In the genomic region with DNA sequence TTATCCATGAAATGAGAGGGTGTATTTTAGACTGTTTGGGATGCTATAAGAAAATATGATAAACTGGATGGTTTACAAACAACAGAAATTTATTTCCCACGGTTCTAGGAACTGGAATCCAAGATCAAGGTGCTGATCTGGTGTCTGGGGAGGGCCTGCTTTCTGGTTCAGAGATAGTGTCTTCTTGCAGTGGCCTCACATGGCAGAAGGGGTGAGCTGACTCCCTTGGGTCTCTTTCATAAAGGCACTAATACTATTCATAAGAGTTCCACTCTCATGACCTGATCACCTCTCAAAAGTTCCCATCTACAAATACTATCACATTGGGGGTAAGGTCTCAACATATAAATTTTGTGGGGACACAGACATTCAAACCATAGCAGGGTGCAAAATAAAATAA, we compare ENCODE assay signal across 20 cellular contexts. TPM values are rescaled to one million over a fixed set of nuclear protein-coding genes. Genes with fewer than 3 reads are reported as not detected.
DNase-seq lines count a peak whose midpoint lies in the region; ATAC-seq, FAIRE-seq and TF ChIP-seq lines count a peak whose summit lies in the region.
"Had no signal": no experiment of that assay in that cellular context is flagged by ENCODE, and none has a peak within 500 bp of the region (broad histone marks: within the 10 kb centered on the region; RNA-seq: fewer than 3 reads in every experiment).

No MANE protein-coding gene starts in this region.

- FAIRE-seq in GM18507 (lab: Jason Lieb, UNC) = peak; percentile 35
- FAIRE-seq: RCC 7860 had no signal

- no peak for TF ChIP-seq POLR2A in ovary (IDR thresholded peaks at IDR 0.05)

- peaks cover 46% of the 10 kb centered on the region for H3K4me1 Mint-ChIP-seq in CD4-positive, alpha-beta T cell (ENCODE audit: low read depth)
- H3K4me1 Mint-ChIP-seq in activated CD8-positive, alpha-beta T cell treated with anti-CD3 and anti-CD28 coated beads for 36 hours (ENCODE audit: low read depth) = peaks cover 50% of the 10 kb centered on the region
- H3K4me1 Mint-ChIP-seq in naive B cell = peaks cover 45 to 59% (median 46%) of the 10 kb centered on the region in 3 donors

- no peak for TF ChIP-seq EP300 in ovary (IDR thresholded peaks at IDR 0.05)

- H3K27ac ChIP-seq in CD4-positive, alpha-beta T cell (ENCODE audit: low read depth, low read length) = peak overlapping the region; percentile 46
- no peak overlapping the region for H3K27ac ChIP-seq in ovary
- H3K27ac ChIP-seq: parathyroid adenoma, tibial artery had no signal

- H3K27ac Mint-ChIP-seq in CD4-positive, alpha-beta T cell = peak overlapping the region; percentile 95
- H3K27ac Mint-ChIP-seq in activated CD8-positive, alpha-beta T cell treated with anti-CD3 and anti-CD28 coated beads for 36 hours = peak overlapping the region; percentile 99
- H3K27ac Mint-ChIP-seq in naive B cell = peak overlapping the region; percentile 99 to 100 (median 100)

- H3K4me3 ChIP-seq in ovary = no peak overlapping the region
- H3K4me3 ChIP-seq: tibial artery had no signal

- CTCF ChIA-PET in CD4-positive, alpha-beta T cell (lab: Charles Lee) = no interaction called here
- CTCF ChIA-PET in activated CD8-positive, alpha-beta T cell treated with anti-CD3 and anti-CD28 coated beads for 36 hours (lab: Charles Lee) = interaction anchor here (2.9 kb wide), 1 partner anchor 9 kb away, joined by 12 read pairs; a partner anchor contains a TSS

- H3K9me3 ChIP-seq in CD4-positive, alpha-beta T cell (ENCODE audit: control insufficient read depth, low read length) = no peaks in the 10 kb centered on the region
- H3K9me3 ChIP-seq in ovary = no peaks in the 10 kb centered on the region
- H3K9me3 ChIP-seq: BE2C, tibial artery had no signal

- no peaks in the 10 kb centered on the region for H3K36me3 ChIP-seq in ovary
- H3K36me3 ChIP-seq: BE2C, tibial artery had no signal

- H3K36me3 Mint-ChIP-seq in CD4-positive, alpha-beta T cell (ENCODE audit: low read depth) = no peaks in the 10 kb centered on the region
- H3K36me3 Mint-ChIP-seq in activated CD8-positive, alpha-beta T cell treated with anti-CD3 and anti-CD28 coated beads for 36 hours (ENCODE audit: low read depth) = no peaks in the 10 kb centered on the region
- H3K36me3 Mint-ChIP-seq in naive B cell = no peaks in the 10 kb centered on the region

- ATAC-seq in CD4-positive, alpha-beta T cell (ENCODE audit: poor library complexity) = no peak
- ATAC-seq in activated CD8-positive, alpha-beta T cell treated with anti-CD3 and anti-CD28 coated beads for 36 hours = no peak
- ATAC-seq in naive B cell (ENCODE audit: low read depth in 2 of 2) (no peak), GM19035 (IDR thresholded peaks at IDR 0.05; ENCODE audit: unreplicated experiment) (no peak)
- ATAC-seq: left lobe of liver, SK-N-SH treated with all-trans-retinoic acid at 6 μM for 48 hours had no signal

- no peaks in the 10 kb centered on the region for H3K27me3 Mint-ChIP-seq in CD4-positive, alpha-beta T cell
- no peaks in the 10 kb centered on the region for H3K27me3 Mint-ChIP-seq in activated CD8-positive, alpha-beta T cell treated with anti-CD3 and anti-CD28 coated beads for 36 hours
- H3K27me3 Mint-ChIP-seq in naive B cell = no peaks in the 10 kb centered on the region

- H3K27me3 ChIP-seq in CD4-positive, alpha-beta T cell (ENCODE audit: control insufficient read depth, insufficient read depth, low read length) = no peaks in the 10 kb centered on the region
- no peaks in the 10 kb centered on the region for H3K27me3 ChIP-seq in ovary
- H3K27me3 ChIP-seq: BE2C, tibial artery had no signal

- TF ChIP-seq CTCF in CD4-positive, alpha-beta T cell (IDR thresholded peaks at IDR 0.05) = no peak
- TF ChIP-seq CTCF in activated CD8-positive, alpha-beta T cell treated with anti-CD3 and anti-CD28 coated beads for 36 hours (IDR thresholded peaks at IDR 0.05) = no peak
- no peak for TF ChIP-seq CTCF in ovary (IDR thresholded peaks at IDR 0.05)

- POLR2A ChIA-PET in CD4-positive, alpha-beta T cell (lab: Charles Lee) = no interaction called here
- POLR2A ChIA-PET in activated CD8-positive, alpha-beta T cell treated with anti-CD3 and anti-CD28 coated beads for 36 hours (lab: Charles Lee) = interaction anchor here (5.6 kb wide), 1 partner anchor 8 kb away, joined by 63 read pairs; a partner anchor contains a TSS

- H3K4me3 Mint-ChIP-seq in CD4-positive, alpha-beta T cell = peak overlapping the region; percentile 83
- H3K4me3 Mint-ChIP-seq in activated CD8-positive, alpha-beta T cell treated with anti-CD3 and anti-CD28 coated beads for 36 hours = no peak overlapping the region
- peak overlapping the region in 4 of 8 donors; percentile 6 to 62 (median 38) for H3K4me3 Mint-ChIP-seq in naive B cell

- H3K9me3 Mint-ChIP-seq in CD4-positive, alpha-beta T cell = no peaks in the 10 kb centered on the region
- no peaks in the 10 kb centered on the region for H3K9me3 Mint-ChIP-seq in activated CD8-positive, alpha-beta T cell treated with anti-CD3 and anti-CD28 coated beads for 36 hours
- no peaks in the 10 kb centered on the region for H3K9me3 Mint-ChIP-seq in naive B cell

- 84 to 88% (median 85%) methylated on average over 1 of the region's 1 CpG for WGBS in ovary, 3 donors

- intact Hi-C loops in CD4-positive, alpha-beta T cell (cut with DNase I, micrococcal nuclease) = loop anchor here in 1 of 2 experiments (10.0 kb wide), 1 partner anchor 525 kb away; a partner anchor contains a TSS
- intact Hi-C loops in activated CD8-positive, alpha-beta T cell treated with anti-CD3 and anti-CD28 coated beads for 36 hours (cut with micrococcal nuclease) = no loop called here
- intact Hi-C loops in ovary (cut with DNase I) = no loop called here

- no peaks in the 10 kb centered on the region for H3K4me1 ChIP-seq in ovary (ENCODE audit: insufficient read depth)
- H3K4me1 ChIP-seq: BE2C, tibial artery had no signal

- no peak for DNase-seq in CD4-positive, alpha-beta T cell
- DNase-seq in GM18507 (ENCODE audit: extremely low spot score, insufficient read length, low read depth) (no peak), naive B cell (no peak), ovary (no peak), Kasumi-1 (lab: John Stamatoyannopoulos, UW) (no peak), hippocampal formation (lab: John Stamatoyannopoulos, UW) (no peak)
- no peak for DNase-seq in activated CD8-positive, alpha-beta T cell treated with anti-CD3 and anti-CD28 coated beads for 36 hours
- DNase-seq: amniotic stem cell; BE2C; DMS79; foreskin fibroblast; NCI-H1092 treated with DMSO at 0.1 percent for 48 hours; NCI-H748 treated with DMSO at 0.1 percent for 48 hours; stimulated activated CD4-positive, alpha-beta T cell treated with anti-CD3 and anti-CD28 coated beads, Interleukin-4, amount 100 ng/mL, for 1 hour; tibial artery had no signal

RNA-seq across cellular contexts. Expression of a gene that starts 7.9 kb away (rescaled TPM):
- 10 to 100 TPM; 63.0 to 64.9 TPM for total RNA-seq in CD4-positive, alpha-beta T cell
- total RNA-seq in activated CD8-positive, alpha-beta T cell treated with anti-CD3 and anti-CD28 coated beads for 36 hours = 100 to 1,000 TPM; 132 to 141 TPM
- polyA plus RNA-seq in naive B cell (ENCODE audit: low read depth in 6 of 6) (100 to 1,000 TPM in 3 of 6 donors, 10 to 100 TPM in 3; 92.7 to 152 (median 106) TPM), ovary (100 to 1,000 TPM in 1 of 2 donors, 10 to 100 TPM in 1; 58.8 to 131 TPM)
- 10 to 100 TPM; 30.4 to 69.6 (median 61.6) TPM for total RNA-seq in ovary

RNA-seq across cellular contexts. Expression of a gene that starts 51.0 kb away (rescaled TPM):
- total RNA-seq in CD4-positive, alpha-beta T cell = 1 to 10 TPM; 7.7 to 9.5 TPM
- 1 to 10 TPM; 2.3 to 2.8 TPM for total RNA-seq in activated CD8-positive, alpha-beta T cell treated with anti-CD3 and anti-CD28 coated beads for 36 hours
- polyA plus RNA-seq in naive B cell (ENCODE audit: low read depth in 6 of 6) (under 1 TPM in 3 of 6 donors, not detected in 3; 0.34 to 0.62 (median 0.41) TPM), ovary (1 to 10 TPM in 1 of 2 donors, under 1 TPM in 1; 0.12 to 1.1 TPM)
- total RNA-seq in ovary = 10 to 100 TPM in 1 of 7 donors, 1 to 10 TPM in 3, under 1 TPM in 3; 0.46 to 11.3 (median 1.4) TPM

RNA-seq across cellular contexts. Expression of a gene that starts 51.3 kb away (rescaled TPM):
- 10 to 100 TPM; 13.8 to 16.0 TPM for total RNA-seq in CD4-positive, alpha-beta T cell
- total RNA-seq in activated CD8-positive, alpha-beta T cell treated with anti-CD3 and anti-CD28 coated beads for 36 hours = 1 to 10 TPM; 7.2 to 8.4 TPM
- polyA plus RNA-seq in naive B cell (ENCODE audit: low read depth in 6 of 6) (1 to 10 TPM; 3.4 to 5.8 (median 4.7) TPM), ovary (10 to 100 TPM in 1 of 2 donors, 1 to 10 TPM in 1; 5.2 to 19.8 TPM)
- total RNA-seq in ovary = 10 to 100 TPM in 5 of 7 donors, 1 to 10 TPM in 2; 6.7 to 18.5 (median 11.1) TPM
